33 cellular contexts compared by ENCODE assay signal in genomic region chr18:28469946-28470345, GRCh38.
DNase-seq lines count a peak whose midpoint lies in the region; ATAC-seq and TF ChIP-seq lines count a peak whose summit lies in the region.
"Had no signal": no experiment of that assay in that cellular context is flagged by ENCODE, and none has a peak within 500 bp of the region (broad histone marks: within the 10 kb centered on the region; RNA-seq: fewer than 3 reads in every experiment).

No MANE protein-coding gene starts in this region.

- H3K36me3 Mint-ChIP-seq in natural killer cell treated with Interleukin-12 subunit alpha and Interleukin-12 subunit beta and Interleukin-15 and Interleukin-18, amount 100 ng/mL, for 72 hours, result peaks cover 11% of the 10 kb centered on the region
- H3K36me3 Mint-ChIP-seq: activated naive CD4-positive, alpha-beta T cell treated with anti-CD3 and anti-CD28 coated beads, Interleukin-2, amount 50 U/mL, for 24 hours; CD4-positive, CD25-positive, alpha-beta regulatory T cell had no signal

- peaks cover 5% of the 10 kb centered on the region for H3K9me3 Mint-ChIP-seq in natural killer cell treated with Interleukin-12 subunit alpha and Interleukin-12 subunit beta and Interleukin-15 and Interleukin-18, amount 100 ng/mL, for 72 hours

- H3K4me3 Mint-ChIP-seq in natural killer cell treated with Interleukin-12 subunit alpha and Interleukin-12 subunit beta and Interleukin-15 and Interleukin-18, amount 100 ng/mL, for 72 hours, result no peak overlapping the region
- H3K4me3 Mint-ChIP-seq: activated naive CD4-positive, alpha-beta T cell treated with anti-CD3 and anti-CD28 coated beads, Interleukin-2, amount 50 U/mL, for 24 hours; CD4-positive, CD25-positive, alpha-beta regulatory T cell; mesothelial cell of epicardium; naive thymus-derived CD4-positive, alpha-beta T cell had no signal

- no peaks in the 10 kb centered on the region for H3K27me3 Mint-ChIP-seq in natural killer cell treated with Interleukin-12 subunit alpha and Interleukin-12 subunit beta and Interleukin-15 and Interleukin-18, amount 100 ng/mL, for 72 hours
- H3K27me3 Mint-ChIP-seq: activated naive CD4-positive, alpha-beta T cell treated with anti-CD3 and anti-CD28 coated beads, Interleukin-2, amount 50 U/mL, for 24 hours; CD4-positive, CD25-positive, alpha-beta regulatory T cell; naive thymus-derived CD4-positive, alpha-beta T cell had no signal

- peaks cover 7 to 9% of the 10 kb centered on the region in 2 donors for H3K4me1 Mint-ChIP-seq in natural killer cell treated with Interleukin-12 subunit alpha and Interleukin-12 subunit beta and Interleukin-15 and Interleukin-18, amount 100 ng/mL, for 72 hours (ENCODE audit: low read depth in 2 of 2)
- H3K4me1 Mint-ChIP-seq: activated naive CD4-positive, alpha-beta T cell treated with anti-CD3 and anti-CD28 coated beads, Interleukin-2, amount 50 U/mL, for 24 hours; CD4-positive, CD25-positive, alpha-beta regulatory T cell; naive thymus-derived CD4-positive, alpha-beta T cell had no signal

- DNase-seq in Daoy (ENCODE audit: low read depth) (peak; percentile 7), HT1080 (ENCODE audit: low read depth) (peak; percentile 11), foreskin keratinocyte (peak; percentile 6 to 20), NCI-H82 treated with DMSO at 0.1 percent for 48 hours (lab: John Stamatoyannopoulos, UW; ENCODE audit: unreplicated experiment) (no peak), NCI-H146 (lab: John Stamatoyannopoulos, UW) (no peak)
- DNase-seq in natural killer cell treated with Interleukin-12 subunit alpha and Interleukin-12 subunit beta and Interleukin-15 and Interleukin-18, amount 100 ng/mL, for 72 hours (ENCODE audit: low spot score), result no peak
- DNase-seq in stimulated activated CD4-positive, alpha-beta T cell treated with anti-CD3 and anti-CD28 coated beads, Interleukin-12 subunit alpha, Interleukin-12 subunit beta, amount 100 ng/mL, for 4 hours, result no peak
- DNase-seq: activated CD4-positive, alpha-beta T cell treated with anti-CD3 and anti-CD28 coated beads for 48 hours; activated T-cell treated with anti-CD3 and anti-CD28 coated beads for 4 hours; CD4-positive, CD25-positive, alpha-beta regulatory T cell; DMS79 treated with DMSO at 0.1 percent for 48 hours; effector memory CD4-positive, alpha-beta T cell; Karpas-422; left ventricle myocardium inferior; naive thymus-derived CD4-positive, alpha-beta T cell; NCI-H1417 treated with DMSO at 0.1 percent for 48 hours; NCI-H2081 treated with DMSO at 0.1 percent for 48 hours; NCI-H446 treated with DMSO at 0.1 percent for 48 hours; NCI-H82; nucleus accumbens; RPMI8226; stimulated activated naive CD4-positive, alpha-beta T cell; T1000; WERI-Rb-1 had no signal

- H3K27ac ChIP-seq in foreskin keratinocyte, result no peak overlapping the region
- H3K27ac ChIP-seq: cardiac muscle cell, coronary artery, HL-60, left ventricle myocardium inferior, SJSA1, suprapubic skin, WERI-Rb-1 had no signal

- ATAC-seq in foreskin keratinocyte (peak; percentile 24), GM18520 (IDR thresholded peaks at IDR 0.05; ENCODE audit: unreplicated experiment) (no peak)
- peak; percentile 44 to 74 for ATAC-seq in natural killer cell treated with Interleukin-12 subunit alpha and Interleukin-12 subunit beta and Interleukin-15 and Interleukin-18, amount 100 ng/mL, for 72 hours
- ATAC-seq: naive thymus-derived CD4-positive, alpha-beta T cell had no signal

- TF ChIP-seq CTCF in foreskin keratinocyte (conservative IDR thresholded peaks at IDR 0.05), result no peak

- no peaks in the 10 kb centered on the region for H3K4me1 ChIP-seq in foreskin keratinocyte
- H3K4me1 ChIP-seq: SJSA1, suprapubic skin had no signal

- H3K27ac Mint-ChIP-seq in natural killer cell treated with Interleukin-12 subunit alpha and Interleukin-12 subunit beta and Interleukin-15 and Interleukin-18, amount 100 ng/mL, for 72 hours, result no peak overlapping the region
- H3K27ac Mint-ChIP-seq: activated naive CD4-positive, alpha-beta T cell treated with anti-CD3 and anti-CD28 coated beads, Interleukin-2, amount 50 U/mL, for 24 hours; activated T-helper 2 cell treated with anti-CD3 and anti-CD28 coated beads, Interferon-gamma antibody, Interleukin-2, Interleukin-4, amounts not matched to agents 10 μg/mL and 5 μg/mL and 100 μg/mL, durations not matched to agents 14 hours and 24 hours and 36 hours; CD4-positive, CD25-positive, alpha-beta regulatory T cell; mesothelial cell of epicardium; naive thymus-derived CD4-positive, alpha-beta T cell had no signal

- no peaks in the 10 kb centered on the region for H3K27me3 ChIP-seq in foreskin keratinocyte
- H3K27me3 ChIP-seq: cardiac muscle cell, suprapubic skin had no signal

Comparison
In these comparisons a context has a peak if more than half of its experiments do, and no peak if none do; other contexts are left out.
1. DNase-seq: peak in Daoy (single experiment), HT1080 (single experiment) and foreskin keratinocyte (2 of 2); none in natural killer cell treated with Interleukin-12 subunit alpha and Interleukin-12 subunit beta and Interleukin-15 and Interleukin-18, amount 100 ng/mL, for 72 hours (single experiment), NCI-H82 treated with DMSO at 0.1 percent for 48 hours (single experiment), stimulated activated CD4-positive, alpha-beta T cell treated with anti-CD3 and anti-CD28 coated beads, Interleukin-12 subunit alpha, Interleukin-12 subunit beta, amount 100 ng/mL, for 4 hours (single experiment) and NCI-H146 (single experiment).